In the genomic region with DNA sequence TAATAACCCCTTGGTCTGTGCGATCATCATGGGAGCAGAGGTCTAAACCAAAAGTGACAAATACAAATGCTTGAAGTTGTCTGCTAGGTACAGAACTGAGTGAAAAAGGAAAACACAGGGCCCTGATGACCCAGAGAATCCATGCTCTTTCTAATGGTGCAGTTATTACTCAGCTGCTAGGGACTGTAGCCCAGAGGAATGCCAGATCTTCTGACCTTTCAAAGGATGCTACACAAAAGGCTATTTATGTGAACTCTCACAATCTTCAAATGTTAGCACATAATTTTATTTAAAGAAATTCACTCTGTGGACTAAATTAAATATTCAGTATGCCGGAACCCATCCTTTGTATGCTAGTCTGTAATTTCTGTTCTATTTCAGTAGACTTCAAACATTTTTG, we compare ENCODE assay signal across 22 cellular contexts.
"Had no signal": no experiment of that assay in that cellular context is flagged by ENCODE, and none has a peak within 500 bp of the region (broad histone marks: within the 10 kb centered on the region; RNA-seq: fewer than 3 reads in every experiment).

No MANE protein-coding gene starts in this region.

- H3K9me3 Mint-ChIP-seq: memory B cell; nephron progenitor cell; stimulated activated naive B cell treated with anti-CD40 and anti-IgM and Interleukin-4, amounts not matched to agents 10 μg/mL and 1 μg/mL and 100 μg/mL, for 72 hours had no signal

- H3K4me3 ChIP-seq: dorsolateral prefrontal cortex, esophagus muscularis mucosa, sigmoid colon, transverse colon, vagina had no signal

- DNase-seq: activated gamma-delta T cell treated with Interleukin-2 at 50 U/mL for 16 hours; activated T-cell treated with anti-CD3 and anti-CD28 coated beads, Interleukin-2, amount 50 U/mL, for 1 hour; aorta; brain microvascular endothelial cell; caudate nucleus; dorsolateral prefrontal cortex; effector memory CD8-positive, alpha-beta T cell; hypothalamus; islet precursor cell; left colon; nephron progenitor cell; sigmoid colon; stimulated activated CD4-positive, alpha-beta T cell treated with anti-CD3 and anti-CD28 coated beads, Interleukin-2, amount 100 ng/mL, for 48 hours; stimulated activated CD8-positive, alpha-beta memory T cell treated with anti-CD3 and anti-CD28 coated beads, Interleukin-4, amount 100 ng/mL, for 48 hours; stimulated activated naive B cell treated with anti-CD40 and anti-IgM and Interleukin-4, amounts not matched to agents 10 μg/mL and 1 μg/mL and 100 μg/mL, for 72 hours; T1000; transverse colon had no signal

- H3K4me3 Mint-ChIP-seq: effector memory CD8-positive, alpha-beta T cell; memory B cell; nephron progenitor cell; stimulated activated naive B cell treated with anti-CD40 and anti-IgM and Interleukin-4, amounts not matched to agents 10 μg/mL and 1 μg/mL and 100 μg/mL, for 72 hours; WTC11 had no signal

- H3K4me1 Mint-ChIP-seq: memory B cell; nephron progenitor cell; stimulated activated naive B cell treated with anti-CD40 and anti-IgM and Interleukin-4, amounts not matched to agents 10 μg/mL and 1 μg/mL and 100 μg/mL, for 72 hours had no signal

- H3K27ac Mint-ChIP-seq: activated naive CD4-positive, alpha-beta T cell treated with anti-CD3 and anti-CD28 coated beads, Interleukin-2, amount 50 U/mL, for 72 hours; effector memory CD8-positive, alpha-beta T cell; memory B cell; nephron progenitor cell; stimulated activated naive B cell treated with anti-CD40 and anti-IgM and Interleukin-4, amounts not matched to agents 10 μg/mL and 1 μg/mL and 100 μg/mL, for 72 hours; WTC11 had no signal

- H3K36me3 Mint-ChIP-seq: activated naive CD4-positive, alpha-beta T cell treated with anti-CD3 and anti-CD28 coated beads, Interleukin-2, amount 50 U/mL, for 72 hours; memory B cell; stimulated activated naive B cell treated with anti-CD40 and anti-IgM and Interleukin-4, amounts not matched to agents 10 μg/mL and 1 μg/mL and 100 μg/mL, for 72 hours; WTC11 had no signal

- H3K27me3 Mint-ChIP-seq: effector memory CD8-positive, alpha-beta T cell; memory B cell; stimulated activated naive B cell treated with anti-CD40 and anti-IgM and Interleukin-4, amounts not matched to agents 10 μg/mL and 1 μg/mL and 100 μg/mL, for 72 hours had no signal
